ENCODE assay signal across 7 cellular contexts in the genomic region with DNA sequence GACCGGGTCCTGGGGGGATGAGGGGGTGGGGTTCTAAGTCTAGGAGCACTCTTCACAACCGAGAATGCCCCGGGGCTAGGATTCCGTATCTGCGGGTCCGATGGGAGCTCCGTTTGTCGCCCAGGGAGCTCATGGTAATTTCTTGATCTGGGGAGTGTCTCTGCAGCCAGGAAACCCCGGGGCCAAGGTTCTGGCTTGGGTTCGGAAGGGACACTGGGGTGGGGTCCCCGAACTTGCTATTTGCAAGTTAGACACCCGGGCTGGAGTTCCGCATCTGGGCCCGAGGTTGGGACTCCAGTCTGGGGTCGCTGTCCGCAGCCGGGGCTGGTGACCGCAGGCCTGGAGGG. TPM values are rescaled to one million over a fixed set of nuclear protein-coding genes. Genes with fewer than 3 reads are reported as not detected.
DNase-seq lines count a peak whose midpoint lies in the region; FAIRE-seq and TF ChIP-seq lines count a peak whose summit lies in the region.

No MANE protein-coding gene starts in this region.

- H3K9me3 ChIP-seq in Loucy (ENCODE audit: insufficient read depth, low read depth, low read length) = no peaks in the 10 kb centered on the region

- peaks cover 53% of the 10 kb centered on the region for H3K4me1 Mint-ChIP-seq in nephron

- no peaks in the 10 kb centered on the region; the same call in 1 of the 2 replicates for H3K36me3 ChIP-seq in Loucy (ENCODE audit: insufficient read depth, low read length)

- TF ChIP-seq CTCF in Loucy (conservative IDR thresholded peaks at IDR 0.05; ENCODE audit: low read length) (no peak), coronary artery (IDR thresholded peaks at IDR 0.05) (no peak), nephron (IDR thresholded peaks at IDR 0.05; ENCODE audit: unreplicated experiment in 3 of 3) (no peak)

- peak overlapping the region; percentile 8 to 68 (median 55) for H3K27ac Mint-ChIP-seq in nephron

- H3K4me3 ChIP-seq in Loucy (ENCODE audit: low read length, poor library complexity, severe bottlenecking) = peak overlapping the region; percentile 96
- H3K4me3 ChIP-seq in coronary artery = peak overlapping the region; percentile 87

- DNase-seq in GM19240 (ENCODE audit: insufficient read length, low spot score) (peak; percentile 32), coronary artery (ENCODE audit: low spot score) (no peak), HTR-8/SVneo (ENCODE audit: insufficient read length, low spot score) (no peak), NK-92 (lab: John Stamatoyannopoulos, UW; ENCODE audit: unreplicated experiment) (no peak), occipital lobe (lab: John Stamatoyannopoulos, UW) (no peak)

- peak overlapping the region; percentile 95 for H3K9ac ChIP-seq in Loucy (ENCODE audit: low read depth, low read length, poor library complexity, severe bottlenecking)

- peaks cover 4% of the 10 kb centered on the region for H3K27me3 Mint-ChIP-seq in nephron (ENCODE audit: low read depth)

- H3K27ac ChIP-seq in coronary artery = peak overlapping the region; percentile 75 to 89

- no peaks in the 10 kb centered on the region for H3F3A ChIP-seq in Loucy (ENCODE audit: low read depth)

- H4K20me1 ChIP-seq in Loucy (ENCODE audit: insufficient read depth, low read length, poor library complexity, severe bottlenecking) = peaks cover 29% of the 10 kb centered on the region

- peak overlapping the region; percentile 67 for H2AFZ ChIP-seq in Loucy (ENCODE audit: low read length)

- H3K9me2 ChIP-seq in Loucy (replicated peaks; ENCODE audit: low read depth, low read length) = no peaks in the 10 kb centered on the region

- H3K4me3 Mint-ChIP-seq in nephron = peak overlapping the region; percentile 86 to 88 (median 87)

- peaks cover 7% of the 10 kb centered on the region for H3K36me3 Mint-ChIP-seq in nephron (ENCODE audit: low read depth)

- H3K4me1 ChIP-seq in Loucy (ENCODE audit: insufficient read depth, low read length, poor library complexity, severe bottlenecking) = peaks cover 44% of the 10 kb centered on the region

- no peaks in the 10 kb centered on the region for H3K27me3 ChIP-seq in Loucy (ENCODE audit: insufficient read depth, low read length, poor library complexity, severe bottlenecking)

- peaks cover 54% of the 10 kb centered on the region for H3K79me2 ChIP-seq in Loucy (ENCODE audit: insufficient read depth, low read length)

- no peaks in the 10 kb centered on the region for H3K9me3 Mint-ChIP-seq in nephron

- no peak for FAIRE-seq in HTR-8/SVneo (lab: Jason Lieb, UNC)

- peak overlapping the region; percentile 93 for H3K4me2 ChIP-seq in Loucy (ENCODE audit: low read depth, low read length, poor library complexity, severe bottlenecking)

RNA-seq across cellular contexts. Expression of gene PEDS1, which starts 0.4 kb away (rescaled TPM):
- 10.0 TPM for total RNA-seq in occipital lobe

RNA-seq across cellular contexts. Expression of gene CEBPB, which starts 37.5 kb away (rescaled TPM):
- total RNA-seq in occipital lobe = 0.78 TPM

RNA-seq across cellular contexts. Expression of gene UBE2V1, which starts 40.2 kb away (rescaled TPM):
- 30.1 TPM for total RNA-seq in occipital lobe
